Comparison of ENCODE assay signal across 8 cellular contexts in the genomic region with DNA sequence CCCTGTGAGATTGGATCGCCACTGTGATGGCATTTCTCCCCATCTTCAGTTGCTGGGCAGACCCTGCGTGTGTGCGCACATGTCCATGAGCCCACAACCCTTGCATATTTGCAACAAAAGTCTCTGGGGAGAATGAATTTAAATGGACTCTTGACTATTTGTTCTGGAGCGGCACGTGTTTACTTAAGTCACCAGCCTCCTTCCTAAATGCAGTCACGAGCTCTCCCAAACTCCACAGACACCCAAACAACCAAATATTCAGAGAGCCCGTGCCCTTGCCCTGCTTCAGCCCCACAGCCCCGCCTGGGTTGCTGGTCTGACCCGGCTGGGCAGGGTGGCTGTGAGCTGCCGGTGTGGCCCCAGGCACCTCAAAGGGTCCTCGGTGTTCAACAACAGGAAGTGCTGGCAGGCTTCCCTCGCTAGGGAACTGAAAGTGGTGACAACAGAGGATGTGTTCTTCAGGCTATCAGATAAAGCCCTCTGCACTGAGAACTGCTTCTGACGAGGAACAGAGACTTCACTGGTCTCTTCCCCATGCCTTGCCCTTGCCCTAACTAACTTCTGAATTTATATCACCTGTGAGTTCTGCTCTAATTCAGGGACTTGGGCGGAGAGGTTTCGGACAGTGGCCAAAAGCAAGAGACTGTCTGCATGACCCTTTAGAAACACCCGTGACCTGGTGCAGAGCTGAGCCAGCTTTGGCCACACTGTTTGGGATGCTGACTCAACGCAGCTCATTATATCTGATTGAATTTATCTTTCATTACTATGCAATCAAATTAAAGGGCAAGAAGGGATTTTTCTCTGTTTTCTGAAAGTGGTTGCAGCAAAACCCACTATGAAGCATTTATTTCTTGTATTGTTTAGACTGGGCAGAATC. TPM values are rescaled to one million over a fixed set of nuclear protein-coding genes. Genes with fewer than 3 reads are reported as not detected.
A peak's percentile ranks its signal among the peaks of the same experiment; 100 is the strongest.
DNase-seq lines count a peak whose midpoint lies in the region; ATAC-seq and TF ChIP-seq lines count a peak whose summit lies in the region.

No MANE protein-coding gene starts in this region.

- peaks cover 42% of the 10 kb centered on the region for H3K4me1 Mint-ChIP-seq in Calu3 (ENCODE audit: low read depth, unreplicated experiment)
- H3K4me1 Mint-ChIP-seq in nephron progenitor cell: peaks cover 48% of the 10 kb centered on the region

- intact Hi-C loops in Calu3 (cut with micrococcal nuclease; ENCODE audit: unreplicated experiment): no loop called here

- BruUV-seq in Calu3 (replicated peaks; lab: Mats Ljungman, UMichigan): no TSS peak

- H3K4me3 Mint-ChIP-seq in Calu3 (ENCODE audit: low read depth, unreplicated experiment) (peak overlapping the region; percentile 39), nephron progenitor cell (no peak overlapping the region)

- H3K36me3 Mint-ChIP-seq in Calu3 (ENCODE audit: insufficient read depth, unreplicated experiment) (no peaks in the 10 kb centered on the region), nephron progenitor cell (ENCODE audit: low read depth) (no peaks in the 10 kb centered on the region)

- TF ChIP-seq CTCF in Calu3 (IDR thresholded peaks at IDR 0.05; ENCODE audit: unreplicated experiment) (no peak), nephron progenitor cell (IDR thresholded peaks at IDR 0.05) (no peak)

- peak; percentile 59 for DNase-seq in Calu3
- DNase-seq in KG1 (lab: John Stamatoyannopoulos, UW): peak; percentile 77
- peak; percentile 88 for DNase-seq in mucosa of gallbladder (ENCODE audit: low spot score)
- peak; percentile 42 for DNase-seq in stimulated activated CD8-positive, alpha-beta memory T cell treated with anti-CD3 and anti-CD28 coated beads, Interleukin-7, amount 100 ng/mL, for 4 hours (ENCODE audit: low read depth in 2 of 2)
- no peak for DNase-seq in nephron progenitor cell

- H3K27me3 Mint-ChIP-seq in Calu3 (ENCODE audit: unreplicated experiment) (no peaks in the 10 kb centered on the region), nephron progenitor cell (ENCODE audit: low read depth, poor library complexity) (peaks cover 3% of the 10 kb centered on the region)

- CTCF ChIA-PET in Calu3 (lab: Charles Lee): interaction anchor here (1.0 kb wide), 1 partner anchor 558 kb away, joined by 3 read pairs; no protein-coding TSS in a partner anchor

- peak overlapping the region; percentile 54 for H3K27ac ChIP-seq in cingulate gyrus (ENCODE audit: low read depth, low read length)

- peak; percentile 99 for ATAC-seq in GM21423 (IDR thresholded peaks at IDR 0.05; ENCODE audit: unreplicated experiment)
- peak; percentile 92 to 94 for ATAC-seq in activated CD4-positive, CD25-positive, alpha-beta regulatory T cell treated with anti-CD3 and anti-CD28 coated beads, Interleukin-2, amount 50 U/mL, for 24 hours

- H3K27ac Mint-ChIP-seq in Calu3 (ENCODE audit: unreplicated experiment) (peak overlapping the region; percentile 48), nephron progenitor cell (no peak overlapping the region)

- H3K9me3 Mint-ChIP-seq in Calu3 (ENCODE audit: low read depth, unreplicated experiment): peaks cover 2% of the 10 kb centered on the region
- peaks cover 4% of the 10 kb centered on the region for H3K9me3 Mint-ChIP-seq in nephron progenitor cell

RNA-seq across cellular contexts. Expression of gene CD180, which starts 19.2 kb away (rescaled TPM):
- not detected in 2 replicates for total RNA-seq in Calu3 (2022)
- total RNA-seq in mucosa of gallbladder: 1.6 TPM
